ENCODE assay signal across 11 cellular contexts in genomic region chr2:197502685-197503084, GRCh38. TPM values are rescaled to one million over a fixed set of nuclear protein-coding genes. Genes with fewer than 3 reads are reported as not detected.
DNase-seq lines count a peak whose midpoint lies in the region; ATAC-seq and TF ChIP-seq lines count a peak whose summit lies in the region.
"Had no signal": no experiment of that assay in that cellular context is flagged by ENCODE, and none has a peak within 500 bp of the region (broad histone marks: within the 10 kb centered on the region; RNA-seq: fewer than 3 reads in every experiment).

No MANE protein-coding gene starts in this region.

- peak overlapping the region; percentile 94 for H3K4me3 Mint-ChIP-seq in activated naive CD4-positive, alpha-beta T cell treated with anti-CD3 and anti-CD28 coated beads, Interleukin-2, amount 10 ng/mL, durations not matched to agents 7 days and 5 days

- H3K4me1 Mint-ChIP-seq in activated naive CD4-positive, alpha-beta T cell treated with anti-CD3 and anti-CD28 coated beads, Interleukin-2, amount 10 ng/mL, durations not matched to agents 7 days and 5 days = peaks cover 30% of the 10 kb centered on the region

- no peak for ATAC-seq in HG03159 (IDR thresholded peaks at IDR 0.05; ENCODE audit: unreplicated experiment)

- no peaks in the 10 kb centered on the region for H3K27me3 Mint-ChIP-seq in activated naive CD4-positive, alpha-beta T cell treated with anti-CD3 and anti-CD28 coated beads, Interleukin-2, amount 10 ng/mL, durations not matched to agents 7 days and 5 days

- no peak for TF ChIP-seq CTCF in VCaP (conservative IDR thresholded peaks at IDR 0.05)
- no peak for TF ChIP-seq CTCF in hepatocyte (IDR thresholded peaks at IDR 0.05; ENCODE audit: poor library complexity)
- no peak for TF ChIP-seq CTCF in stomach (IDR thresholded peaks at IDR 0.05)

- peak overlapping the region; percentile 95 for H3K27ac ChIP-seq in VCaP
- H3K27ac ChIP-seq in hepatocyte = no peak overlapping the region
- peak overlapping the region in 3 of 5 donors; percentile 98 to 100 (median 98) for H3K27ac ChIP-seq in stomach

- H3K27me3 ChIP-seq in hepatocyte = no peaks in the 10 kb centered on the region
- no peaks in the 10 kb centered on the region for H3K27me3 ChIP-seq in stomach

- intact Hi-C loops in stomach (cut with DNase I; ENCODE audit: low total_unique reads) = no loop called here

- peak overlapping the region; percentile 77 for H3K4me2 ChIP-seq in hepatocyte

- H3K36me3 ChIP-seq in hepatocyte (replicated peaks; ENCODE audit: insufficient read depth, low read depth) (no peaks in the 10 kb centered on the region), stomach (peaks cover 3 to 37% (median 24%) of the 10 kb centered on the region in 4 donors)

- H3K79me2 ChIP-seq in hepatocyte = peaks cover 68% of the 10 kb centered on the region

- H4K20me1 ChIP-seq in hepatocyte (ENCODE audit: insufficient read depth, poor library complexity, severe bottlenecking) = peaks cover 18% of the 10 kb centered on the region

- no peak for TF ChIP-seq EP300 in stomach (IDR thresholded peaks at IDR 0.05)

- no peak for DNase-seq in activated naive CD4-positive, alpha-beta T cell treated with anti-CD3 and anti-CD28 coated beads, Interleukin-2, amount 10 ng/mL, durations not matched to agents 7 days and 5 days
- no peak for DNase-seq in activated naive CD4-positive, alpha-beta T cell treated with anti-CD3 and anti-CD28 coated beads, Interleukin-2, amount 50 U/mL, for 16 hours
- no peak for DNase-seq in hepatocyte (ENCODE audit: low spot score)
- no peak for DNase-seq in stomach
- no peak for DNase-seq in GM03348 (ENCODE audit: low spot score)
- DNase-seq in stimulated activated CD4-positive, alpha-beta T cell treated with anti-CD3 and anti-CD28 coated beads, Interleukin-4, amount 100 ng/mL, for 1 hour = no peak
- DNase-seq: dermis blood vessel endothelial cell, IMR-90, SIG-M5 had no signal

- no peaks in the 10 kb centered on the region for H3K9me3 ChIP-seq in hepatocyte (ENCODE audit: low read depth)
- H3K9me3 ChIP-seq in stomach = no peaks in the 10 kb centered on the region

- no peak overlapping the region for H2AFZ ChIP-seq in hepatocyte

- CTCF ChIA-PET in activated naive CD4-positive, alpha-beta T cell treated with anti-CD3 and anti-CD28 coated beads, Interleukin-2, amount 10 ng/mL, durations not matched to agents 7 days and 5 days (lab: Charles Lee) = interaction anchor here (0.8 kb wide), 1 partner anchor 11 kb away, joined by 3 read pairs; no protein-coding TSS in a partner anchor

- peaks cover 44% of the 10 kb centered on the region for H3K36me3 Mint-ChIP-seq in activated naive CD4-positive, alpha-beta T cell treated with anti-CD3 and anti-CD28 coated beads, Interleukin-2, amount 10 ng/mL, durations not matched to agents 7 days and 5 days

- 82% methylated on average over 4 of the region's 4 CpGs for WGBS in hepatocyte (ENCODE audit: low lambda C conversion rate, missing lambda C conversion rate)
- 45 to 60% (median 50%) methylated on average over 4 of the region's 4 CpGs for WGBS in stomach, 5 donors

- H3K4me3 ChIP-seq in hepatocyte (no peak overlapping the region), stomach (peak overlapping the region in 2 of 4 donors; percentile 78 to 90)

- no peaks in the 10 kb centered on the region for H3K9me3 Mint-ChIP-seq in activated naive CD4-positive, alpha-beta T cell treated with anti-CD3 and anti-CD28 coated beads, Interleukin-2, amount 10 ng/mL, durations not matched to agents 7 days and 5 days

- H3K4me1 ChIP-seq in hepatocyte (ENCODE audit: insufficient read depth) = peaks cover 21% of the 10 kb centered on the region
- peaks cover 22 to 39% (median 29%) of the 10 kb centered on the region in 4 donors for H3K4me1 ChIP-seq in stomach

- no peak overlapping the region for H3K27ac Mint-ChIP-seq in activated naive CD4-positive, alpha-beta T cell treated with anti-CD3 and anti-CD28 coated beads, Interleukin-2, amount 10 ng/mL, durations not matched to agents 7 days and 5 days

- H3K9me2 ChIP-seq in hepatocyte (replicated peaks; ENCODE audit: insufficient read depth) = no peaks in the 10 kb centered on the region

- no peak for TF ChIP-seq POLR2A in stomach (IDR thresholded peaks at IDR 0.05)

RNA-seq across cellular contexts. Expression of gene HSPE1, which starts 2.5 kb away (rescaled TPM):
- 146 and 194 TPM in 2 replicates for total RNA-seq in hepatocyte
- polyA plus RNA-seq in hepatocyte = 348 and 360 TPM in 2 replicates
- total RNA-seq in stomach = 100 to 1,000 TPM in 2 of 5 donors, 10 to 100 TPM in 3; 27.4 to 122 (median 74.0) TPM
- 100 to 1,000 TPM; 171 to 218 (median 214) TPM for polyA plus RNA-seq in stomach

RNA-seq across cellular contexts. Expression of gene HSPD1, which starts 3.0 kb away (rescaled TPM):
- total RNA-seq in hepatocyte (327 and 339 TPM in 2 replicates), stomach (100 to 1,000 TPM in 2 of 5 donors, 10 to 100 TPM in 3; 79.9 to 218 (median 98.2) TPM)
- polyA plus RNA-seq in hepatocyte (293 and 309 TPM in 2 replicates), stomach (100 to 1,000 TPM; 143 to 174 (median 147) TPM)

RNA-seq across cellular contexts. Expression of gene MOB4, which starts 13.2 kb away (rescaled TPM):
- 44.0 and 50.1 TPM in 2 replicates for total RNA-seq in hepatocyte
- polyA plus RNA-seq in hepatocyte = 42.2 and 44.1 TPM in 2 replicates
- total RNA-seq in stomach = 10 to 100 TPM in 4 of 5 donors, 1 to 10 TPM in 1; 2.6 to 56.0 (median 33.9) TPM
- polyA plus RNA-seq in stomach = 10 to 100 TPM; 20.9 to 31.5 (median 23.0) TPM

RNA-seq across cellular contexts. Expression of gene COQ10B, which starts 49.3 kb away (rescaled TPM):
- total RNA-seq in hepatocyte (40.2 and 44.4 TPM in 2 replicates), stomach (10 to 100 TPM in 3 of 5 donors, 1 to 10 TPM in 2; 2.9 to 47.7 (median 17.0) TPM)
- polyA plus RNA-seq in hepatocyte (40.7 and 46.1 TPM in 2 replicates), stomach (10 to 100 TPM; 11.0 to 30.1 (median 22.9) TPM)
